22 cellular contexts compared by ENCODE assay signal in the genomic region with DNA sequence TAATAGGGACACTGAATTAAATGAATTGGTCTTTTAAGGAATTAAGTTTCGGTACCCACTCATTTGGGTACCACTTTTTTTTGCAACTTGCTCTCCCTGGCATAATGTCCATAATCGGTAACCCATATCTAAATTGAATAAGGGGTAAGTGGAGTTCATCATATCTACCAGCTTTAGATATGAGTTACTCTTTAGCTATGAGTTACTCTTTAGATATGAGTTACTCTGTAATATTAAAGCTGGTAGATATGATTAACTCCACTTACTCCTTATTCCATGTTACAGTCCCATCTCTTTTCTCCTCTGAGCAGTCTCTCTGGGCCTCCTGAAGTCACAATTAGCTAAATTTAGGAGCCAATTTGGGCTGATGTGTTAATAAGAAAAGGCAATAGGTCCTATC.
"Had no signal": no experiment of that assay in that cellular context is flagged by ENCODE, and none has a peak within 500 bp of the region (broad histone marks: within the 10 kb centered on the region; RNA-seq: fewer than 3 reads in every experiment).

No MANE protein-coding gene starts in this region.

- H3K27me3 ChIP-seq: adrenal gland, body of pancreas, SJSA1 had no signal

- H3K4me1 ChIP-seq: adrenal gland, body of pancreas, SJSA1 had no signal

- H3K4me3 ChIP-seq: adrenal gland, body of pancreas, SJSA1 had no signal

- DNase-seq: activated B cell treated with CpG ODN at 0.5 μM for 24 hours; activated CD4-positive, alpha-beta memory T cell treated with anti-CD3 and anti-CD28 coated beads, Interleukin-2, amount 10 ng/mL, durations not matched to agents 7 days and 5 days; activated CD4-positive, alpha-beta T cell treated with anti-CD3 and anti-CD28 coated beads for 1 hour; activated CD4-positive, alpha-beta T cell treated with anti-CD3 and anti-CD28 coated beads, Interleukin-2, amount 10 ng/mL, durations not matched to agents 24 days and 14 days; activated naive CD4-positive, alpha-beta T cell treated with anti-CD3 and anti-CD28 coated beads, Interleukin-2, amount 50 U/mL, for 16 hours; activated naive CD8-positive, alpha-beta T cell treated with anti-CD3 and anti-CD28 coated beads, Interleukin-2, amount 10 ng/mL, durations not matched to agents 7 days and 5 days; activated T-cell treated with anti-CD3 and anti-CD28 coated beads for 4 hours; activated T-cell treated with anti-CD3 and anti-CD28 coated beads, Interleukin-2, amount 50 U/mL, for 72 hours; adrenal gland; aorta; body of pancreas; central memory CD4-positive, alpha-beta T cell; MM.1S; NCI-H1105; NCI-H1436; NCI-H187; NCI-H2081; NCI-H510A treated with DMSO at 0.1 percent for 48 hours; NCI-H69; PC-3; SHP77 had no signal

- H3K27ac ChIP-seq: adrenal gland, body of pancreas, SJSA1 had no signal

- H3K36me3 ChIP-seq: adrenal gland, SJSA1 had no signal

- H3K9me3 ChIP-seq: adrenal gland, body of pancreas, SJSA1 had no signal

- ATAC-seq: body of pancreas, PC-3 had no signal
